ENCODE assay signal across 8 cellular contexts in genomic region chr16:52005551-52005950, GRCh38.
"Had no signal": no experiment of that assay in that cellular context is flagged by ENCODE, and none has a peak within 500 bp of the region (broad histone marks: within the 10 kb centered on the region; RNA-seq: fewer than 3 reads in every experiment).

No MANE protein-coding gene starts in this region.

- ATAC-seq: GM12878 had no signal

- DNase-seq: GDM1, GF-D8 had no signal

- H3K4me3 ChIP-seq: GM12878 had no signal

- FAIRE-seq: G401.6, GM12878, GM12891, GM12892, GM18507, GM19239 had no signal
